Comparison of ENCODE assay signal across 8 cellular contexts in the genomic region with DNA sequence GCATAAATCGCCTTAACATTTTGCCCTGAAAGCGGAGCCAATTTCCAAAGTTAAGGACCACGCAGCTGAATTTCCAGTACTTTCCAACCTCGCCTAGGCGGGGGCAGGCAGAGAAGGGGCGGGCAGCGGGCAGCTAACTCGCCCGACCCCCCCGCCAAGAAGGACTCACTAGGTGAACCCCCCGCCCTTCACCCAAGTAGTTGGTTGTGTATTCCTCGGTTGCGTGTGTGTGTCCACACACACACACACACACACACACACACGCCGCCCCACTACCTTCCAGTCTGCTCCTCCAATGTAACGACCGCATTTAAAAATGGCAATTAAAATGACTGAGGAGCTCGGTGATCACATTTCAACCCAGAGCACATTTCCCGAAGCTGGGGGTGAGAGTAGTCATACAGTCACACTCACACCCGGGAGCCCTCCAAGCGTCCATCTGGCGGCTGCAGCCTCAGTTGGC. TPM values are rescaled to one million over a fixed set of nuclear protein-coding genes. Genes with fewer than 3 reads are reported as not detected.
DNase-seq lines count a peak whose midpoint lies in the region; ATAC-seq and TF ChIP-seq lines count a peak whose summit lies in the region.

No MANE protein-coding gene starts in this region.

- H3K4me3 ChIP-seq in astrocyte of the cerebellum (ENCODE audit: low read depth, low read length) (peak overlapping the region; percentile 83), thyroid gland (replicated peaks in 1 of 3) (peak overlapping the region; percentile 70 to 73 (median 70))

- ATAC-seq in HG02852 (IDR thresholded peaks at IDR 0.05; ENCODE audit: unreplicated experiment): no peak

- H3K4me1 ChIP-seq in thyroid gland: peaks cover 6 to 19% of the 10 kb centered on the region in 2 donors

- DNase-seq in NCI-H1105 treated with DMSO at 0.1 percent for 48 hours (lab: John Stamatoyannopoulos, UW) (peak; percentile 70), NCI-H1105 (lab: John Stamatoyannopoulos, UW) (no peak), astrocyte of the cerebellum (ENCODE audit: low read depth) (no peak), iris pigment epithelial cell (ENCODE audit: low read depth) (peak; percentile 33), thyroid gland (peak; percentile 60 to 66), EL (no peak), cerebellar nuclear complex (lab: John Stamatoyannopoulos, UW) (no peak)

- WGBS in thyroid gland, 2 donors: 1 to 5% methylated on average over 9 to 13 of the region's 22 CpGs

- TF ChIP-seq POLR2A in thyroid gland (IDR thresholded peaks at IDR 0.05): no peak

- H3K27me3 ChIP-seq in thyroid gland: no peaks in the 10 kb centered on the region

- intact Hi-C loops in thyroid gland (cut with DNase I): no loop called here

- in situ Hi-C loops in astrocyte of the cerebellum (cut with HindIII; ENCODE audit: low sequenced_read_pairs): no loop called here

- H3K9me3 ChIP-seq in thyroid gland: no peaks in the 10 kb centered on the region

- no peaks in the 10 kb centered on the region for H3K36me3 ChIP-seq in thyroid gland

- TF ChIP-seq CTCF in astrocyte of the cerebellum (IDR thresholded peaks at IDR 0.05; ENCODE audit: low read depth, low read length, missing control alignments): no peak
- TF ChIP-seq CTCF in thyroid gland (IDR thresholded peaks at IDR 0.05): no peak

- H3K27ac ChIP-seq in thyroid gland: peak overlapping the region; percentile 80 to 94 (median 88)

RNA-seq across cellular contexts. Expression of a gene that starts 1.4 kb away (rescaled TPM):
- total RNA-seq in thyroid gland: 100 to 1,000 TPM in 2 of 4 donors, 10 to 100 TPM in 2; 16.8 to 158 (median 120) TPM

Comparison
In these comparisons a context has a peak if more than half of its experiments do, and no peak if none do; other contexts are left out.
1. DNase-seq: peak in NCI-H1105 treated with DMSO at 0.1 percent for 48 hours (single experiment), iris pigment epithelial cell (single experiment) and thyroid gland (2 of 2); none in NCI-H1105 (single experiment), astrocyte of the cerebellum (single experiment), EL (single experiment) and cerebellar nuclear complex (0 of 2).